Comparison of ENCODE assay signal across 22 cellular contexts in the genomic region with DNA sequence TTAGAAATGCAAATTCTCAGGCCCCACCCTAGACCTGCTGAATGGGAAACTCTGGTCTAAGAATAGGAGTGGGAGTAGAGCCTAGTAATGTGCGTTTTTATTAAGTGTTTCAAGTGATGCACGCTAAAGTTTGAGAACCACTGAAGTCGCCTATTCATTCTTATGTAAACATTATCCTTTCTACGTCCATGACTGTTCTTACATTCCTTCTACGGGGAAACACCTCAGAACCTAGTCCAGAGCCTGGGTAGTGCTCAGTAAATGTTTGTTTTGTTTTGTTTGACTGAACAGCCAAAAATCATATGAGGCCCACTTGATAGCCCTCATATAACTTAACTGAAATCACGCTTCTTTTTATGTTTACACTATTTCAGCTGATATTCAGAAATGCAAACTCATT. TPM values are rescaled to one million over a fixed set of nuclear protein-coding genes. Genes with fewer than 3 reads are reported as not detected.
DNase-seq lines count a peak whose midpoint lies in the region; ATAC-seq, FAIRE-seq and TF ChIP-seq lines count a peak whose summit lies in the region.
"Had no signal": no experiment of that assay in that cellular context is flagged by ENCODE, and none has a peak within 500 bp of the region (broad histone marks: within the 10 kb centered on the region; RNA-seq: fewer than 3 reads in every experiment).

No MANE protein-coding gene starts in this region.

- FAIRE-seq in keratinocyte (lab: Jason Lieb, UNC) = peak; percentile 13
- FAIRE-seq: D721Med, G401.6, GM12891, GM19239 had no signal

- H3K27ac ChIP-seq in keratinocyte (ENCODE audit: control insufficient read depth, insufficient read depth, low read length) (no peak overlapping the region), lung (ENCODE audit: low read depth in 1 of 2, low read length in 1 of 2) (no peak overlapping the region), PC-9 (no peak overlapping the region)
- H3K27ac ChIP-seq: 22Rv1, BLaER1, GM23248 had no signal

- H3K9ac ChIP-seq in keratinocyte (ENCODE audit: control insufficient read depth, extremely low read depth, insufficient read depth, low read length) = no peak overlapping the region
- H3K9ac ChIP-seq: BLaER1, GM23248 had no signal

- POLR2A ChIA-PET in PC-9 (lab: Charles Lee; ENCODE audit: unreplicated experiment) = no interaction called here

- no peaks in the 10 kb centered on the region for H3K36me3 ChIP-seq in keratinocyte (ENCODE audit: control insufficient read depth in 2 of 2, extremely low read depth in 1 of 2, insufficient read depth in 2 of 2, low read length in 2 of 2)
- H3K36me3 ChIP-seq in lung (ENCODE audit: control insufficient read depth in 2 of 2, insufficient read depth in 2 of 2, low read length in 2 of 2) = no peaks in the 10 kb centered on the region
- no peaks in the 10 kb centered on the region for H3K36me3 ChIP-seq in PC-9 (ENCODE audit: low read depth)
- H3K36me3 ChIP-seq: BLaER1, HAP-1 had no signal

- dilution Hi-C loops in keratinocyte (cut with MboI; ENCODE audit: extremely low pct_ligation_motif_present, low sequenced_read_pairs) = no loop called here

- H3K4me3 ChIP-seq in keratinocyte (ENCODE audit: control insufficient read depth in 2 of 3, extremely low read depth in 1 of 3, insufficient read depth in 2 of 3, low read depth in 1 of 3, low read length in 3 of 3) = no peak overlapping the region
- no peak overlapping the region for H3K4me3 ChIP-seq in lung
- H3K4me3 ChIP-seq in PC-9 = no peak overlapping the region
- H3K4me3 ChIP-seq: BLaER1, GM23248, HAP-1 had no signal

- H3K4me2 ChIP-seq in keratinocyte (ENCODE audit: control insufficient read depth, extremely low read depth, insufficient read depth, low read depth, low read length) (no peak overlapping the region), PC-9 (no peak overlapping the region)
- H3K4me2 ChIP-seq: BLaER1 had no signal

- TF ChIP-seq CTCF in keratinocyte (optimal IDR thresholded peaks at IDR 0.05 in 1 of 3, IDR thresholded peaks at IDR 0.05 in 1 of 3, conservative IDR thresholded peaks at IDR 0.05 in 1 of 3; ENCODE audit: extremely low read depth in 1 of 3, insufficient read depth in 2 of 3, low read length in 3 of 3) (no peak), lung (IDR thresholded peaks at IDR 0.05; ENCODE audit: control extremely low read depth, extremely low read depth) (no peak), PC-9 (conservative IDR thresholded peaks at IDR 0.05) (no peak)

- H3K9me2 ChIP-seq in PC-9 (ENCODE audit: insufficient read depth) = no peaks in the 10 kb centered on the region

- no peaks in the 10 kb centered on the region for H3K9me3 ChIP-seq in keratinocyte (ENCODE audit: control insufficient read depth, low read depth, low read length)
- H3K9me3 ChIP-seq in lung (ENCODE audit: control insufficient read depth in 2 of 2, insufficient read depth in 1 of 2, low read length in 1 of 2) = no peaks in the 10 kb centered on the region
- no peaks in the 10 kb centered on the region for H3K9me3 ChIP-seq in PC-9 (ENCODE audit: insufficient read depth, low read depth)
- H3K9me3 ChIP-seq: BLaER1, Caco-2, HAP-1 had no signal

- H3K27me3 ChIP-seq in keratinocyte (ENCODE audit: control insufficient read depth, extremely low read depth, insufficient read depth, low read length) (no peaks in the 10 kb centered on the region), lung (ENCODE audit: control insufficient read depth, insufficient read depth) (no peaks in the 10 kb centered on the region), PC-9 (ENCODE audit: insufficient read depth, low read depth) (no peaks in the 10 kb centered on the region)
- H3K27me3 ChIP-seq: BLaER1 had no signal

- intact Hi-C loops in PC-9 (cut with micrococcal nuclease; ENCODE audit: unreplicated experiment) = no loop called here

- peak; percentile 33 for DNase-seq in DMS53 (lab: John Stamatoyannopoulos, UW)
- DNase-seq in DMS53 treated with DMSO at 0.1 percent for 48 hours (lab: John Stamatoyannopoulos, UW; ENCODE audit: unreplicated experiment) = no peak
- DNase-seq in keratinocyte (ENCODE audit: low read depth, low spot score) = no peak
- no peak for DNase-seq in lung (ENCODE audit: low spot score)
- DNase-seq in SKM-1 (lab: John Stamatoyannopoulos, UW; ENCODE audit: unreplicated experiment) = no peak
- no peak for DNase-seq in NCI-H748 treated with DMSO at 0.1 percent for 48 hours (lab: John Stamatoyannopoulos, UW)
- DNase-seq in KG1 (lab: John Stamatoyannopoulos, UW) = no peak
- no peak for DNase-seq in PC-9
- DNase-seq: Caco-2; CD4-positive, alpha-beta memory T cell; GM23248 had no signal

- CTCF ChIA-PET in PC-9 (lab: Charles Lee) = no interaction called here

- no peaks in the 10 kb centered on the region for H3K9me1 ChIP-seq in keratinocyte (ENCODE audit: control insufficient read depth, extremely low read depth, insufficient read depth, low read length)

- H4K20me1 ChIP-seq in keratinocyte (ENCODE audit: control insufficient read depth, extremely low read depth, insufficient read depth, low read length) = no peaks in the 10 kb centered on the region
- H4K20me1 ChIP-seq in PC-9 (ENCODE audit: insufficient read depth) = no peaks in the 10 kb centered on the region
- H4K20me1 ChIP-seq: BLaER1 had no signal

- H3K4me1 ChIP-seq in keratinocyte (ENCODE audit: control insufficient read depth, extremely low read depth, insufficient read depth, low read length) (peaks cover 11% of the 10 kb centered on the region), lung (ENCODE audit: control insufficient read depth in 2 of 2, insufficient read depth in 2 of 2, low read length in 2 of 2) (no peaks in the 10 kb centered on the region), PC-9 (replicated peaks; ENCODE audit: insufficient read depth) (no peaks in the 10 kb centered on the region)
- H3K4me1 ChIP-seq: BLaER1, Caco-2 had no signal

- no peaks in the 10 kb centered on the region for H3F3A ChIP-seq in PC-9 (ENCODE audit: insufficient read depth, low read depth)

- no TSS peak for BruUV-seq in PC-9 (replicated peaks; lab: Mats Ljungman, UMichigan)

- 65 to 87% methylated on average over 6 of the region's 6 CpGs for WGBS in lung, 2 donors

- ATAC-seq in lung (ENCODE audit: insufficient read depth, low FRiP score) = peak; percentile 69

- H2AFZ ChIP-seq in keratinocyte (ENCODE audit: control insufficient read depth, low read length) = no peak overlapping the region
- no peak overlapping the region for H2AFZ ChIP-seq in PC-9
- H2AFZ ChIP-seq: GM23248 had no signal

- H3K79me2 ChIP-seq in keratinocyte (ENCODE audit: control insufficient read depth, insufficient read depth, low read length) = no peaks in the 10 kb centered on the region
- H3K79me2 ChIP-seq in PC-9 (ENCODE audit: low read depth) = no peaks in the 10 kb centered on the region

RNA-seq across cellular contexts. Expression of a gene that starts 29.8 kb away (rescaled TPM):
- 0.01 to 0.22 TPM (median 0.09 TPM) in 3 replicates for polyA plus RNA-seq in keratinocyte
- polyA plus RNA-seq in keratinocyte (2011; ENCODE audit: low read depth) = not detected
- polyA plus RNA-seq in keratinocyte (2011; cell fraction: cytosol; rRNA removed) = 0.06 and 0.18 TPM in 2 replicates
- 0.09 and 0.42 TPM in 2 replicates for polyA plus RNA-seq in keratinocyte (2011; cell fraction: nucleus; rRNA removed)
- polyA plus RNA-seq in keratinocyte (2012; ENCODE audit: low replicate concordance) = 1.5 TPM in 1 of 2 replicates, not detected in the other
- polyA minus RNA-seq in keratinocyte = 0.30 TPM in 1 of 3 replicates, not detected in the others
- polyA minus RNA-seq in keratinocyte (2011; cell fraction: cytosol; rRNA and poly(A)+ RNA removed) = not detected
- polyA minus RNA-seq in keratinocyte (2011; cell fraction: nucleus; rRNA and poly(A)+ RNA removed) = not detected in 2 replicates
- under 1 TPM; 0.18 to 0.43 TPM for total RNA-seq in lung
- polyA plus RNA-seq in lung = under 1 TPM; 0.26 to 0.33 TPM
- not detected in 2 replicates for total RNA-seq in PC-9 (2021)
- total RNA-seq: A673; Caco-2; CD4-positive, alpha-beta memory T cell; GM23248; H4 had no signal
- polyA plus RNA-seq: AG04450; CD14-positive monocyte; CD4-positive, alpha-beta memory T cell; GM23248 had no signal
